In genomic region chr13:98447881-98448641, GRCh38 we compare ENCODE assay signal across 9 cellular contexts.
DNase-seq lines count a peak whose midpoint lies in the region; ATAC-seq, FAIRE-seq and TF ChIP-seq lines count a peak whose summit lies in the region.
"Had no signal": no experiment of that assay in that cellular context is flagged by ENCODE, and none has a peak within 500 bp of the region (broad histone marks: within the 10 kb centered on the region; RNA-seq: fewer than 3 reads in every experiment).

No MANE protein-coding gene starts in this region.

- no peak for FAIRE-seq in endothelial cell of umbilical vein (lab: Jason Lieb, UNC)
- FAIRE-seq: GM18507 had no signal

- no peak overlapping the region for H2AFZ ChIP-seq in endothelial cell of umbilical vein (ENCODE audit: low read depth, low read length)

- BruUV-seq in endothelial cell of umbilical vein (replicated peaks; lab: Mats Ljungman, UMichigan) = no TSS peak

- H3K27me3 ChIP-seq in endothelial cell of umbilical vein (ENCODE audit: control insufficient read depth in 2 of 2, insufficient read depth in 2 of 2, low read length in 2 of 2) = no peaks in the 10 kb centered on the region

- H3K9me3 ChIP-seq in endothelial cell of umbilical vein (replicated peaks; ENCODE audit: control insufficient read depth, insufficient read depth, low read length) = no peaks in the 10 kb centered on the region

- H3K9me3 Mint-ChIP-seq in osteocyte (ENCODE audit: unreplicated experiment) = no peaks in the 10 kb centered on the region

- H3K4me3 ChIP-seq in endothelial cell of umbilical vein (replicated peaks in 1 of 3; ENCODE audit: insufficient read depth in 1 of 3, low read depth in 1 of 3, low read length in 3 of 3) = no peak overlapping the region

- no peak for TF ChIP-seq POLR2A in endothelial cell of umbilical vein (IDR thresholded peaks at IDR 0.05; ENCODE audit: low read depth, low read length)

- DNase-seq in Right ventricle myocardium inferior (ENCODE audit: missing footprints) (peak; percentile 40), cardiac septum (ENCODE audit: low spot score) (no peak), OCI-M1 (lab: John Stamatoyannopoulos, UW) (peak; percentile 31), endothelial cell of umbilical vein (ENCODE audit: low read depth, low spot score) (peak; percentile 45), osteocyte (ENCODE audit: extremely low spot score, unreplicated experiment) (no peak), amniotic stem cell (lab: John Stamatoyannopoulos, UW) (no peak)

- peaks cover 4 to 32% of the 10 kb centered on the region in 2 experiments for H3K36me3 ChIP-seq in endothelial cell of umbilical vein (ENCODE audit: control insufficient read depth in 2 of 2, extremely low read depth in 1 of 2, insufficient read depth in 2 of 2, low read length in 2 of 2)

- CTCF ChIA-PET in endothelial cell of umbilical vein (lab: Charles Lee) = interaction anchor here (0.6 to 4.8 kb wide), 14 partner anchors 9 to 299 kb away, joined by 3 to 150 read pairs (median 5); no protein-coding TSS in a partner anchor

- peak overlapping the region; percentile 29 for H3K27ac Mint-ChIP-seq in osteocyte (ENCODE audit: unreplicated experiment)

- H3K4me2 ChIP-seq in endothelial cell of umbilical vein (ENCODE audit: insufficient read depth, low read length) = no peak overlapping the region

- H3K36me3 Mint-ChIP-seq in osteocyte (ENCODE audit: unreplicated experiment) = peaks cover 33% of the 10 kb centered on the region

- no peak overlapping the region for H3K4me3 Mint-ChIP-seq in osteocyte (ENCODE audit: unreplicated experiment)

- no peaks in the 10 kb centered on the region for H4K20me1 ChIP-seq in endothelial cell of umbilical vein (replicated peaks; ENCODE audit: control insufficient read depth, extremely low read depth, insufficient read depth, low read length)

- POLR2A ChIA-PET in endothelial cell of umbilical vein (lab: Charles Lee) = no interaction called here

- H3K79me2 ChIP-seq in endothelial cell of umbilical vein (ENCODE audit: control insufficient read depth, insufficient read depth, low read length) = no peaks in the 10 kb centered on the region

- H3K27ac ChIP-seq in endothelial cell of umbilical vein (ENCODE audit: insufficient read depth, low read depth, low read length) = no peak overlapping the region

- dilution Hi-C loops in endothelial cell of umbilical vein (cut with MboI; ENCODE audit: extremely low pct_ligation_motif_present, low sequenced_read_pairs) = loop anchor here (25.0 kb wide), 1 partner anchor 214 kb away; no protein-coding TSS in a partner anchor

- intact Hi-C loops in Right ventricle myocardium inferior (cut with DNase I) (loop anchor here (5.0 kb wide), 1 partner anchor 394 kb away; no protein-coding TSS in a partner anchor), cardiac septum (cut with DNase I) (loop anchor here (5.0 to 10.0 kb wide), 2 partner anchors 124 to 397 kb away; no protein-coding TSS in a partner anchor), endothelial cell of umbilical vein (cut with micrococcal nuclease) (loop anchor here (5.0 kb wide), 1 partner anchor 591 kb away; no protein-coding TSS in a partner anchor)

- no peaks in the 10 kb centered on the region for H3K4me1 ChIP-seq in endothelial cell of umbilical vein (ENCODE audit: control insufficient read depth, extremely low read depth, insufficient read depth, low read length)

- H3K9me1 ChIP-seq in endothelial cell of umbilical vein (replicated peaks; ENCODE audit: control insufficient read depth, extremely low read depth, insufficient read depth, low read length) = no peaks in the 10 kb centered on the region

- H3K27me3 Mint-ChIP-seq in osteocyte (ENCODE audit: unreplicated experiment) = no peaks in the 10 kb centered on the region

- H3K4me1 Mint-ChIP-seq in osteocyte (ENCODE audit: unreplicated experiment) = peaks cover 69% of the 10 kb centered on the region

- no peak overlapping the region for H3K9ac ChIP-seq in endothelial cell of umbilical vein (replicated peaks; ENCODE audit: extremely low read depth, insufficient read depth, low read length)

- TF ChIP-seq CTCF in endothelial cell of umbilical vein (IDR thresholded peaks at IDR 0.05; ENCODE audit: extremely low read depth in 1 of 2, insufficient read depth in 1 of 2, low read depth in 1 of 2, low read length in 2 of 2) (peak; percentile 58 to 68), osteocyte (IDR thresholded peaks at IDR 0.05) (peak; percentile 59)

- ATAC-seq in Right ventricle myocardium inferior (no peak), HG02884 (IDR thresholded peaks at IDR 0.05; ENCODE audit: unreplicated experiment) (no peak), HG03432 (IDR thresholded peaks at IDR 0.05; ENCODE audit: unreplicated experiment) (no peak)

TF ChIP-seq in endothelial cell of umbilical vein, 7 proteins besides CTCF, POLR2A, EP300 and RAD21:
- no peak for TF ChIP-seq POLR2AphosphoS5 (IDR thresholded peaks at IDR 0.05; ENCODE audit: insufficient read depth, low read depth, low read length)
- no peak for TF ChIP-seq EZH2 (IDR thresholded peaks at IDR 0.05; ENCODE audit: borderline replicate concordance, low read depth, low read length, severe bottlenecking)
- no peak for TF ChIP-seq JUN (IDR thresholded peaks at IDR 0.05; ENCODE audit: borderline replicate concordance, insufficient read depth, insufficient read length, low read depth)
- no peak for TF ChIP-seq GATA2 (IDR thresholded peaks at IDR 0.05; ENCODE audit: insufficient read depth, insufficient read length, low read depth, low read length)
- TF ChIP-seq MYC (IDR thresholded peaks at IDR 0.05; ENCODE audit: low read depth, low read length) = no peak
- TF ChIP-seq FOS (IDR thresholded peaks at IDR 0.05; ENCODE audit: borderline replicate concordance, insufficient read depth, low read length) = no peak
- TF ChIP-seq, protein P1, sequence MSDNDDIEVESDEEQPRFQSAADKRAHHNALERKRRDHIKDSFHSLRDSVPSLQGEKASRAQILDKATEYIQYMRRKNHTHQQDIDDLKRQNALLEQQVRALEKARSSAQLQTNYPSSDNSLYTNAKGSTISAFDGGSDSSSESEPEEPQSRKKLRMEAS (IDR thresholded peaks at IDR 0.05; ENCODE audit: insufficient read depth, insufficient read length) = no peak

Comparison
In these comparisons a context has a peak if more than half of its experiments do, and no peak if none do; other contexts are left out.
1. DNase-seq: peak in Right ventricle myocardium inferior (single experiment), OCI-M1 (single experiment) and endothelial cell of umbilical vein (single experiment); none in cardiac septum (single experiment), osteocyte (single experiment) and amniotic stem cell (single experiment).